Comparison of ENCODE assay signal across 33 cellular contexts in genomic region chr3:191500892-191501291, GRCh38. TPM values are rescaled to one million over a fixed set of nuclear protein-coding genes. Genes with fewer than 3 reads are reported as not detected.
"Had no signal": no experiment of that assay in that cellular context is flagged by ENCODE, and none has a peak within 500 bp of the region (broad histone marks: within the 10 kb centered on the region; RNA-seq: fewer than 3 reads in every experiment).

No MANE protein-coding gene starts in this region.

- H3K36me3 Mint-ChIP-seq: immature natural killer cell; naive thymus-derived CD8-positive, alpha-beta T cell; stimulated activated effector memory CD8-positive, alpha-beta T cell treated with anti-CD3 and anti-CD28 coated beads, Interleukin-12 subunit alpha, Interleukin-12 subunit beta, amount 100 ng/mL, for 72 hours; type B pancreatic cell had no signal

- ATAC-seq: left colon; left lung; lower lobe of right lung; naive thymus-derived CD8-positive, alpha-beta T cell; pancreas; right cardiac atrium; stimulated activated effector memory CD8-positive, alpha-beta T cell treated with anti-CD3 and anti-CD28 coated beads, Interleukin-12 subunit alpha, Interleukin-12 subunit beta, amount 100 ng/mL, for 72 hours had no signal

- H3K36me3 ChIP-seq: left lung, lower lobe of right lung, pancreas, prostate gland, sigmoid colon, spleen, suprapubic skin, thoracic aorta, tibial artery, uterus had no signal

- H3K9me3 ChIP-seq: left lung, lower lobe of right lung, pancreas, prostate gland, sigmoid colon, spleen, suprapubic skin, thoracic aorta, tibial artery, uterus had no signal

- H3K27ac Mint-ChIP-seq: immature natural killer cell; naive thymus-derived CD8-positive, alpha-beta T cell; stimulated activated effector memory CD8-positive, alpha-beta T cell treated with anti-CD3 and anti-CD28 coated beads, Interleukin-12 subunit alpha, Interleukin-12 subunit beta, amount 100 ng/mL, for 72 hours; stimulated activated naive CD8-positive, alpha-beta T cell treated with anti-CD3 and anti-CD28 coated beads, Interleukin-15, Interleukin-2, amounts not matched to agents 100 ng/mL and 50 ng/mL, for 24 hours; type B pancreatic cell had no signal

- H3K4me1 Mint-ChIP-seq: immature natural killer cell; naive thymus-derived CD8-positive, alpha-beta T cell; stimulated activated effector memory CD8-positive, alpha-beta T cell treated with anti-CD3 and anti-CD28 coated beads, Interleukin-12 subunit alpha, Interleukin-12 subunit beta, amount 100 ng/mL, for 72 hours had no signal

- DNase-seq: immature natural killer cell; kidney; left colon; left lung; lower lobe of right lung; mammary epithelial cell; mesenchymal stem cell; naive thymus-derived CD8-positive, alpha-beta T cell; nucleus accumbens; pancreas; posterior cingulate gyrus; retina; right cardiac atrium; sigmoid colon; small intestine; spleen; stimulated activated CD4-positive, alpha-beta T cell treated with anti-CD3 and anti-CD28 coated beads, Interleukin-4, amount 100 ng/mL, for 24 hours; stimulated activated naive CD4-positive, alpha-beta T cell; tibial artery; uterus had no signal

- H3K4me3 Mint-ChIP-seq: immature natural killer cell; naive thymus-derived CD8-positive, alpha-beta T cell; nephron; neural crest cell; stimulated activated effector memory CD8-positive, alpha-beta T cell treated with anti-CD3 and anti-CD28 coated beads, Interleukin-12 subunit alpha, Interleukin-12 subunit beta, amount 100 ng/mL, for 72 hours; stimulated activated naive CD8-positive, alpha-beta T cell treated with anti-CD3 and anti-CD28 coated beads, Interleukin-15, Interleukin-2, amounts not matched to agents 100 ng/mL and 50 ng/mL, for 24 hours; type B pancreatic cell had no signal

- H3K27me3 ChIP-seq: sigmoid colon, suprapubic skin, uterus had no signal

- H3K9me3 Mint-ChIP-seq: nephron; stimulated activated effector memory CD8-positive, alpha-beta T cell treated with anti-CD3 and anti-CD28 coated beads, Interleukin-12 subunit alpha, Interleukin-12 subunit beta, amount 100 ng/mL, for 72 hours; type B pancreatic cell had no signal

- H3K27ac ChIP-seq: left lung, lower lobe of right lung, pancreas, prostate gland, sigmoid colon, spleen, suprapubic skin, thoracic aorta, tibial artery, uterus had no signal

- H3K27me3 Mint-ChIP-seq: naive thymus-derived CD8-positive, alpha-beta T cell; stimulated activated naive CD8-positive, alpha-beta T cell treated with anti-CD3 and anti-CD28 coated beads, Interleukin-15, Interleukin-2, amounts not matched to agents 100 ng/mL and 50 ng/mL, for 24 hours had no signal

- H3K4me3 ChIP-seq: left lung, lower lobe of right lung, pancreas, prostate gland, sigmoid colon, spleen, suprapubic skin, thoracic aorta, tibial artery, uterus had no signal

- H3K4me1 ChIP-seq: left lung, prostate gland, spleen, uterus had no signal

RNA-seq across cellular contexts. Expression of gene PYDC2, which starts 39.9 kb away (rescaled TPM):
- total RNA-seq: kidney; left colon; left lung; liver; lower lobe of right lung; mammary epithelial cell; mucosa of gallbladder; naive thymus-derived CD8-positive, alpha-beta T cell; neural crest cell; osteoblast; pancreas; prostate gland; right cardiac atrium; sigmoid colon; spleen; subcutaneous adipose tissue; suprapubic skin; thoracic aorta; ureter; uterus had no signal
- polyA plus RNA-seq: immature natural killer cell; liver; mammary epithelial cell; naive thymus-derived CD8-positive, alpha-beta T cell; pancreas; right cardiac atrium; sigmoid colon; small intestine; spleen had no signal
